16 cellular contexts compared by ENCODE assay signal in genomic region chr6:111237757-111238260, GRCh38.
"Had no signal": no experiment of that assay in that cellular context is flagged by ENCODE, and none has a peak within 500 bp of the region (broad histone marks: within the 10 kb centered on the region; RNA-seq: fewer than 3 reads in every experiment).

No MANE protein-coding gene starts in this region.

- H3K36me3 Mint-ChIP-seq: memory B cell, naive B cell had no signal

- DNase-seq: activated B cell treated with CpG ODN at 0.5 μM for 24 hours; activated CD4-positive, alpha-beta T cell treated with anti-CD3 and anti-CD28 coated beads for 48 hours; activated CD8-positive, alpha-beta T cell treated with anti-CD3 and anti-CD28 coated beads, Interleukin-2, amount 10 ng/mL, durations not matched to agents 7 days and 5 days; activated naive CD4-positive, alpha-beta T cell treated with anti-CD3 and anti-CD28 coated beads for 36 hours; activated T-cell treated with anti-CD3 and anti-CD28 coated beads, Interleukin-2, amount 50 U/mL, for 24 hours; effector CD8-positive, alpha-beta T cell; mucosa of descending colon; naive B cell; right cardiac atrium; uterus had no signal

- H3K27me3 Mint-ChIP-seq: activated T-cell treated with anti-CD3 and anti-CD28 coated beads, Interleukin-2, amount 50 U/mL, for 24 hours; dendritic cell treated with granulocyte-macrophage colony-stimulating factor and Interleukin-4, amounts not matched to agents 40 ng/mL and 50 ng/mL, for 4 days; stimulated activated naive CD8-positive, alpha-beta T cell treated with anti-CD3 and anti-CD28 coated beads, Interleukin-15, Interleukin-2, amounts not matched to agents 100 ng/mL and 50 ng/mL, for 24 hours had no signal

- H3K27ac Mint-ChIP-seq: activated B cell treated with CpG ODN at 0.5 μM for 24 hours; activated CD8-positive, alpha-beta T cell treated with anti-CD3 and anti-CD28 coated beads, Interleukin-2, amount 10 ng/mL, durations not matched to agents 7 days and 5 days; activated naive CD4-positive, alpha-beta T cell treated with anti-CD3 and anti-CD28 coated beads for 36 hours; activated T-cell treated with anti-CD3 and anti-CD28 coated beads, Interleukin-2, amount 50 U/mL, for 24 hours; activated T-helper 2 cell treated with anti-CD3 and anti-CD28 coated beads, Interferon-gamma antibody, Interleukin-2, Interleukin-4, amounts not matched to agents 10 μg/mL and 5 μg/mL and 100 μg/mL, durations not matched to agents 14 hours and 24 hours and 36 hours; dendritic cell treated with granulocyte-macrophage colony-stimulating factor and Interleukin-4, amounts not matched to agents 40 ng/mL and 50 ng/mL, for 4 days; memory B cell; stimulated activated naive CD8-positive, alpha-beta T cell treated with anti-CD3 and anti-CD28 coated beads, Interleukin-15, Interleukin-2, amounts not matched to agents 100 ng/mL and 50 ng/mL, for 24 hours; T-helper 2 cell treated with Interferon-gamma antibody and Interleukin-4, amounts not matched to agents 5 μg/mL and 100 μg/mL, for 36 hours had no signal

- H3K9me3 Mint-ChIP-seq: activated B cell treated with CpG ODN at 0.5 μM for 24 hours; activated T-cell treated with anti-CD3 and anti-CD28 coated beads, Interleukin-2, amount 50 U/mL, for 24 hours; activated T-helper 2 cell treated with anti-CD3 and anti-CD28 coated beads, Interferon-gamma antibody, Interleukin-2, Interleukin-4, amounts not matched to agents 10 μg/mL and 5 μg/mL and 100 μg/mL, durations not matched to agents 14 hours and 24 hours and 36 hours; dendritic cell treated with granulocyte-macrophage colony-stimulating factor and Interleukin-4, amounts not matched to agents 40 ng/mL and 50 ng/mL, for 4 days; neural crest cell; stimulated activated naive CD8-positive, alpha-beta T cell treated with anti-CD3 and anti-CD28 coated beads, Interleukin-15, Interleukin-2, amounts not matched to agents 100 ng/mL and 50 ng/mL, for 24 hours; T-helper 2 cell treated with Interferon-gamma antibody and Interleukin-4, amounts not matched to agents 5 μg/mL and 100 μg/mL, for 36 hours had no signal

- H3K4me3 Mint-ChIP-seq: activated B cell treated with CpG ODN at 0.5 μM for 24 hours; activated CD8-positive, alpha-beta T cell treated with anti-CD3 and anti-CD28 coated beads, Interleukin-2, amount 10 ng/mL, durations not matched to agents 7 days and 5 days; activated naive CD4-positive, alpha-beta T cell treated with anti-CD3 and anti-CD28 coated beads for 36 hours; activated T-cell treated with anti-CD3 and anti-CD28 coated beads, Interleukin-2, amount 50 U/mL, for 24 hours; dendritic cell treated with granulocyte-macrophage colony-stimulating factor and Interleukin-4, amounts not matched to agents 40 ng/mL and 50 ng/mL, for 4 days; memory B cell; naive B cell; neural crest cell; stimulated activated naive CD8-positive, alpha-beta T cell treated with anti-CD3 and anti-CD28 coated beads, Interleukin-15, Interleukin-2, amounts not matched to agents 100 ng/mL and 50 ng/mL, for 24 hours; T-helper 2 cell treated with Interferon-gamma antibody and Interleukin-4, amounts not matched to agents 5 μg/mL and 100 μg/mL, for 36 hours had no signal

- H3K4me1 Mint-ChIP-seq: neural crest cell had no signal
